In genomic region chr4:1355378-1355777, GRCh38 we compare ENCODE assay signal across 8 cellular contexts. TPM values are rescaled to one million over a fixed set of nuclear protein-coding genes. Genes with fewer than 3 reads are reported as not detected.
"Had no signal": no experiment of that assay in that cellular context is flagged by ENCODE, and none has a peak within 500 bp of the region (broad histone marks: within the 10 kb centered on the region; RNA-seq: fewer than 3 reads in every experiment).

No MANE protein-coding gene starts in this region.

- DNase-seq: H9, HCEC 1CT, IMR-90 had no signal

- H3K4me2 ChIP-seq: GM23338 had no signal

- FAIRE-seq: H1, H54, HTR-8/SVneo had no signal

- H3K4me3 ChIP-seq: GM23338 had no signal

- H2AFZ ChIP-seq: GM23338 had no signal

RNA-seq across cellular contexts. Expression of gene NKX1-1, which starts 50.9 kb away (rescaled TPM):
- total RNA-seq: GM23338, H1, H9, HT-29, IMR-90 had no signal
- polyA plus RNA-seq: GM23338, H1, IMR-90 had no signal
